ENCODE assay signal across 28 cellular contexts in genomic region chr3:132871956-132872355, GRCh38.
"Had no signal": no experiment of that assay in that cellular context is flagged by ENCODE, and none has a peak within 500 bp of the region (broad histone marks: within the 10 kb centered on the region; RNA-seq: fewer than 3 reads in every experiment).

No MANE protein-coding gene starts in this region.

- H3K27me3 ChIP-seq: breast epithelium had no signal

- H3K9me3 ChIP-seq: adrenal gland, breast epithelium had no signal

- DNase-seq: activated CD4-positive, alpha-beta T cell treated with anti-CD3 and anti-CD28 coated beads for 48 hours; activated CD4-positive, alpha-beta T cell treated with anti-CD3 and anti-CD28 coated beads, Interleukin-2, amount 50 U/mL, for 4 hours; activated CD4-positive, CD25-positive, alpha-beta regulatory T cell treated with anti-CD3 and anti-CD28 coated beads, Interleukin-2, amount 50 U/mL, for 72 hours; activated CD8-positive, alpha-beta memory T cell treated with anti-CD3 and anti-CD28 coated beads, Interleukin-2, amount 50 U/mL, for 48 hours; activated CD8-positive, alpha-beta T cell treated with anti-CD3 and anti-CD28 coated beads, Interleukin-2, amount 10 ng/mL, durations not matched to agents 7 days and 5 days; activated naive CD4-positive, alpha-beta T cell treated with anti-CD3 and anti-CD28 coated beads, Interleukin-2, amount 50 U/mL, for 16 hours; activated naive CD8-positive, alpha-beta T cell treated with anti-CD3 and anti-CD28 coated beads, Interleukin-2, amount 10 ng/mL, durations not matched to agents 7 days and 5 days; activated T-cell treated with anti-CD3 and anti-CD28 coated beads, Interleukin-2, amount 50 U/mL, for 1 hour; adrenal gland; anterior cingulate cortex; caudate nucleus; IMR-90; Kasumi-1; KBM-7; NCI-H1048; NCI-H1417 treated with DMSO at 0.1 percent for 48 hours; NCI-H1694 treated with DMSO at 0.1 percent for 48 hours; NCI-H2081; NCI-H2171 treated with DMSO at 0.1 percent for 48 hours; NCI-H226; NCI-H510A treated with DMSO at 0.1 percent for 48 hours; NCI-H69; PC-3; SHP77; T-helper 17 cell; T-helper 9 cell had no signal

- ATAC-seq: activated CD8-positive, alpha-beta T cell treated with anti-CD3 and anti-CD28 coated beads, Interleukin-2, amount 10 ng/mL, durations not matched to agents 7 days and 5 days; PC-3; T-helper 17 cell; WTC11 had no signal

- H3K4me1 ChIP-seq: adrenal gland, breast epithelium had no signal

- H3K27ac ChIP-seq: adrenal gland, breast epithelium had no signal

- H3K4me3 ChIP-seq: adrenal gland, breast epithelium had no signal

- H3K36me3 ChIP-seq: adrenal gland, breast epithelium had no signal
